Comparison of ENCODE assay signal across 23 cellular contexts in the genomic region with DNA sequence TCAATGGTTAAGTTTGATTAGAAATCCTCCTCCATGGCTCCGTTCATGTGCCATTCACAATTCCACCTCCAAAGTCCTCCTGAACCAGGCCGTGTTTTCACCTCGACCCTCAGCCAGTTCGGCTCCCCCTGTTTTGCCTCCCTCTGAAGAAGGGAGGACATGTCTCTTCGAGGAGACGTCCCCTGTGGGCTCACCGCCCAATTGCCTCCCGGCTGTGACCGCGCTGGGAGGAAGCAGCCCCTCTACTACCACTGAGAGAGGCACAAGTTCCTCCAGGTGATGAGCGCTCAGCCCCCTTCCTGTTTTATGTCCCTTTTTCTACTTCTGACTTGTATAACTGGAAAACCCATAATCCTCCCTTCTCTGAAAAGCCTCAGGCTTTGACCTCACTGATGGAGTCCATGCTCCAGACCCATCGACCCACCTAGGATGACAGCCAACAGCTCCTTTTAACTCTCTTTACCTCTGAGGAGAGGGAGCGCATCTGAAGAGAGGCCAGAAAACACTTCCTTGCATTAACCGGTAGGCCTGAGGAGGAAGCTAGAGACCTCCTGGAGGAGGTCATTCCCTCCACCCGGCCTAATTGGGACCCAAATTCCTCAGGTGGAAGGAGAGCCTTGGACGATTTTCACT. TPM values are rescaled to one million over a fixed set of nuclear protein-coding genes. Genes with fewer than 3 reads are reported as not detected.
DNase-seq lines count a peak whose midpoint lies in the region; ATAC-seq, FAIRE-seq and TF ChIP-seq lines count a peak whose summit lies in the region.
"Had no signal": no experiment of that assay in that cellular context is flagged by ENCODE, and none has a peak within 500 bp of the region (broad histone marks: within the 10 kb centered on the region; RNA-seq: fewer than 3 reads in every experiment).

No MANE protein-coding gene starts in this region.

- H4K91ac ChIP-seq in H9 (ENCODE audit: insufficient read length, low read depth, low read length) = no peak overlapping the region

- H3K79me2 ChIP-seq in H9 (ENCODE audit: insufficient read depth, low read length) = no peaks in the 10 kb centered on the region
- H3K79me2 ChIP-seq in K562 (ENCODE audit: control insufficient read depth, insufficient read depth, low read length) = peaks cover 40% of the 10 kb centered on the region; the same call in 2 of the 3 replicates
- H3K79me2 ChIP-seq in smooth muscle cell (ENCODE audit: low read depth) = no peaks in the 10 kb centered on the region

- H2BK12ac ChIP-seq in H9 (ENCODE audit: insufficient read length, low read depth, low read length) = no peak overlapping the region

- H3K4me1 ChIP-seq in H9 (ENCODE audit: insufficient read depth, low read length) = no peaks in the 10 kb centered on the region; the same call in 1 of the 2 replicates
- H3K4me1 ChIP-seq in K562 (replicated peaks in 1 of 2; ENCODE audit: control insufficient read depth in 2 of 2, insufficient read depth in 2 of 2, low read length in 2 of 2) = peaks cover 20 to 61% of the 10 kb centered on the region in 2 experiments
- H3K4me1 ChIP-seq in smooth muscle cell (ENCODE audit: low read depth) = peaks cover 13% of the 10 kb centered on the region
- H3K4me1 ChIP-seq: testis had no signal

- H3K4ac ChIP-seq in H9 (ENCODE audit: low read depth, low read length) = no peak overlapping the region

- H2AFZ ChIP-seq in H9 (ENCODE audit: low read length) = no peak overlapping the region
- H2AFZ ChIP-seq in K562 (ENCODE audit: low read depth, low read length) = peak overlapping the region; percentile 72
- H2AFZ ChIP-seq in smooth muscle cell (ENCODE audit: low read depth) = no peak overlapping the region

- peaks cover 0 to under 1% of the 10 kb centered on the region in 2 experiments; a peak in 1 of 5 replicates for H3K9me3 Mint-ChIP-seq in H9
- H3K9me3 Mint-ChIP-seq in mesothelial cell of epicardium = peaks cover under 1% of the 10 kb centered on the region
- H3K9me3 Mint-ChIP-seq: dendritic cell treated with granulocyte-macrophage colony-stimulating factor and Interleukin-4, amounts not matched to agents 40 ng/mL and 50 ng/mL, for 4 days had no signal

- TF ChIP-seq EP300 in K562 (IDR thresholded peaks at IDR 0.05; ENCODE audit: low read length) = no peak

- no peaks in the 10 kb centered on the region for H4K20me1 ChIP-seq in H9 (ENCODE audit: control insufficient read depth, insufficient read depth, insufficient read length)
- no peaks in the 10 kb centered on the region for H4K20me1 ChIP-seq in K562 (replicated peaks; ENCODE audit: control insufficient read depth, insufficient read depth, low read length)
- H4K20me1 ChIP-seq in smooth muscle cell (ENCODE audit: low read depth) = no peaks in the 10 kb centered on the region

- no peak for TF ChIP-seq POLR2A in K562 (conservative IDR thresholded peaks at IDR 0.05)

- H3K9me3 ChIP-seq in H9 (ENCODE audit: control insufficient read depth, low read depth, low read length) (no peaks in the 10 kb centered on the region), K562 (replicated peaks; ENCODE audit: control insufficient read depth, insufficient read depth, low read depth, low read length) (no peaks in the 10 kb centered on the region), smooth muscle cell (replicated peaks; ENCODE audit: low read depth) (no peaks in the 10 kb centered on the region)
- H3K9me3 ChIP-seq: testis had no signal

- H3K79me1 ChIP-seq in H9 (ENCODE audit: insufficient read depth, low read depth, low read length, poor library complexity, severe bottlenecking) = no peaks in the 10 kb centered on the region

- H3K27me3 Mint-ChIP-seq in H9 (ENCODE audit: low read depth) (no peaks in the 10 kb centered on the region), mesothelial cell of epicardium (ENCODE audit: low read depth) (no peaks in the 10 kb centered on the region)
- H3K27me3 Mint-ChIP-seq: dendritic cell treated with granulocyte-macrophage colony-stimulating factor and Interleukin-4, amounts not matched to agents 40 ng/mL and 50 ng/mL, for 4 days had no signal

- POLR2A ChIA-PET in K562 (lab: Yijun Ruan, JAX) = no interaction called here

- in situ Hi-C loops in K562 (cut with MboI) = no loop called here

- no peaks in the 10 kb centered on the region for H3K9me1 ChIP-seq in K562 (ENCODE audit: control insufficient read depth, insufficient read depth, low read length)

- ATAC-seq in K562 (peak; percentile 2; the same call in 2 of the 3 replicates), GM18873 (IDR thresholded peaks at IDR 0.05; ENCODE audit: low FRiP score, unreplicated experiment) (no peak)
- ATAC-seq: Panc1 had no signal

- no CpG with 5 or more reads among the region's 16 CpGs for WGBS in H9 (ENCODE audit: extremely low coverage, insufficient read length, low lambda C conversion rate)
- WGBS in K562 (ENCODE audit: insufficient coverage, low coverage, missing lambda C conversion rate) = 9% methylated on average over 15 of the region's 16 CpGs
- WGBS in smooth muscle cell (ENCODE audit: low lambda C conversion rate) = 55% methylated on average over 16 of the region's 16 CpGs

- H3K4me3 ChIP-seq in K562 (peak overlapping the region; percentile 12), smooth muscle cell (no peak overlapping the region)
- H3K4me3 ChIP-seq: testis had no signal

- no peak overlapping the region for H3K9ac ChIP-seq in H9 (ENCODE audit: extremely low read depth, insufficient read length, low read length)
- peak overlapping the region; percentile 58 to 88 for H3K9ac ChIP-seq in K562 (ENCODE audit: insufficient read depth in 1 of 2, low read depth in 2 of 2, low read length in 2 of 2)
- peak overlapping the region; percentile 0 for H3K9ac ChIP-seq in smooth muscle cell (ENCODE audit: low read depth)

- DNase-seq in H9 = no peak
- DNase-seq in K562 (ENCODE audit: extremely low read depth in 1 of 4, low spot score in 3 of 4) = peak in 1 of 4 experiments; percentile 42
- DNase-seq in mesothelial cell of epicardium (ENCODE audit: low spot score in 2 of 2, unreplicated experiment in 2 of 2) = no peak
- no peak for DNase-seq in smooth muscle cell (lab: John Stamatoyannopoulos, UW; ENCODE audit: unreplicated experiment)
- DNase-seq in AG20443 (ENCODE audit: low spot score) = no peak
- no peak for DNase-seq in amygdala (lab: John Stamatoyannopoulos, UW)
- DNase-seq: activated CD8-positive, alpha-beta memory T cell treated with anti-CD3 and anti-CD28 coated beads, Interleukin-2, amount 50 U/mL, for 48 hours; activated gamma-delta T cell treated with Interleukin-2 at 50 U/mL for 16 hours; DND-41; H7; kidney glomerular epithelial cell; midbrain; NCI-H1092 treated with DMSO at 0.1 percent for 48 hours; NCI-H2029 treated with DMSO at 0.1 percent for 48 hours; NCI-H345; stimulated activated CD4-positive, alpha-beta T cell treated with anti-CD3 and anti-CD28 coated beads, Interleukin-15, amount 100 ng/mL, for 24 hours; T-helper 2 cell; testis had no signal

- H3K18ac ChIP-seq in H9 (ENCODE audit: insufficient read length, low read depth, low read length) = no peak overlapping the region

- no peak overlapping the region for H4K5ac ChIP-seq in H9 (ENCODE audit: insufficient read length, low read depth, low read length)

- H3K4me2 ChIP-seq in H9 (ENCODE audit: insufficient read depth, insufficient read length, low read length) (no peak overlapping the region), K562 (ENCODE audit: insufficient read depth, low read length) (peak overlapping the region; percentile 80), smooth muscle cell (peak overlapping the region; percentile 68)

- H3K23me2 ChIP-seq in H9 (ENCODE audit: insufficient read length, low read depth, low read length, poor library complexity, severe bottlenecking) = peaks cover 3% of the 10 kb centered on the region

- H3K4me3 Mint-ChIP-seq in H9 (no peak overlapping the region), mesothelial cell of epicardium (peak overlapping the region; percentile 23)
- H3K4me3 Mint-ChIP-seq: dendritic cell treated with granulocyte-macrophage colony-stimulating factor and Interleukin-4, amounts not matched to agents 40 ng/mL and 50 ng/mL, for 4 days had no signal

- CTCF ChIA-PET in K562 (lab: Yijun Ruan, JAX; ENCODE audit: low intra/inter-chr PET ratio) = no interaction called here

- FAIRE-seq in K562 (lab: Jason Lieb, UNC) = no peak
- FAIRE-seq: bronchial epithelial cell had no signal

- H3K27me3 ChIP-seq in H9 (ENCODE audit: insufficient read depth, low read length) (no peaks in the 10 kb centered on the region), K562 (ENCODE audit: control insufficient read depth in 2 of 2, insufficient read depth in 2 of 2, low read length in 2 of 2) (no peaks in the 10 kb centered on the region), smooth muscle cell (ENCODE audit: low read depth) (no peaks in the 10 kb centered on the region)
- H3K27me3 ChIP-seq: testis had no signal

- H3K14ac ChIP-seq in H9 (ENCODE audit: insufficient read depth, low read length) = no peak overlapping the region

- no peak for TF ChIP-seq RAD21 in K562 (CRISPR knock-in tag; conservative IDR thresholded peaks at IDR 0.05 in 1 of 2, IDR thresholded peaks at IDR 0.05 in 1 of 2)

- no peak overlapping the region for H2BK15ac ChIP-seq in H9 (ENCODE audit: low read depth, low read length)

- intact Hi-C loops in K562 (cut with micrococcal nuclease) = no loop called here

- peak overlapping the region; percentile 68 to 97 (median 96); a peak in 5 of 7 replicates for H3K27ac Mint-ChIP-seq in H9
- H3K27ac Mint-ChIP-seq in mesothelial cell of epicardium = peak overlapping the region; percentile 95
- H3K27ac Mint-ChIP-seq: dendritic cell treated with granulocyte-macrophage colony-stimulating factor and Interleukin-4, amounts not matched to agents 40 ng/mL and 50 ng/mL, for 4 days had no signal

- no peak overlapping the region for H2AK5ac ChIP-seq in H9 (ENCODE audit: insufficient read length, low read length)

- H2BK120ac ChIP-seq in H9 (ENCODE audit: low read depth, low read length, poor library complexity, severe bottlenecking) = no peak overlapping the region

- H3K36me3 ChIP-seq in K562 (ENCODE audit: control insufficient read depth, insufficient read depth, low read length) (no peaks in the 10 kb centered on the region), smooth muscle cell (ENCODE audit: low read depth) (no peaks in the 10 kb centered on the region)

- H3K56ac ChIP-seq in H9 (ENCODE audit: insufficient read length, low read depth, low read length) = no peak overlapping the region

- H2BK5ac ChIP-seq in H9 (ENCODE audit: insufficient read length, low read length) = no peak overlapping the region

- H3K36me3 Mint-ChIP-seq in H9 (ENCODE audit: insufficient read depth in 1 of 3, low read depth in 3 of 3) = no peaks in the 10 kb centered on the region; a peak in 1 of 7 replicates
- H3K36me3 Mint-ChIP-seq in mesothelial cell of epicardium = peaks cover 2% of the 10 kb centered on the region

- H4K8ac ChIP-seq in H9 (replicated peaks; ENCODE audit: insufficient read length, low read depth, low read length) = no peak overlapping the region

- H3K27ac ChIP-seq in H9 (ENCODE audit: insufficient read length, low read depth, low read length) (no peak overlapping the region), K562 (ENCODE audit: extremely low read depth, low read depth, low read length) (peak overlapping the region; percentile 90), smooth muscle cell (ENCODE audit: low read depth) (peak overlapping the region; percentile 89)
- H3K27ac ChIP-seq: testis, VCaP had no signal

- TF ChIP-seq CTCF in H9 (conservative IDR thresholded peaks at IDR 0.05) (no peak), K562 (IDR thresholded peaks at IDR 0.05 in 2 of 3, conservative IDR thresholded peaks at IDR 0.05 in 1 of 3; ENCODE audit: insufficient read depth in 2 of 3, low read depth in 1 of 3, low read length in 3 of 3) (no peak), mesothelial cell of epicardium (IDR thresholded peaks at IDR 0.05; ENCODE audit: unreplicated experiment) (no peak), smooth muscle cell (IDR thresholded peaks at IDR 0.05; ENCODE audit: borderline replicate concordance, insufficient read depth, poor library complexity, severe bottlenecking) (no peak)

- no peak overlapping the region for H2BK20ac ChIP-seq in H9 (ENCODE audit: low read depth, low read length, poor library complexity, severe bottlenecking)

- no peak overlapping the region for H3T11ph ChIP-seq in H9 (ENCODE audit: low read length)

- no peak overlapping the region for H3K23ac ChIP-seq in H9 (ENCODE audit: insufficient read length, low read depth, low read length)

- no TSS peak for BruUV-seq in K562 (replicated peaks; lab: Mats Ljungman, UMichigan)

- peaks cover 46 to 58% of the 10 kb centered on the region in 2 experiments for H3K4me1 Mint-ChIP-seq in H9
- peaks cover 62% of the 10 kb centered on the region for H3K4me1 Mint-ChIP-seq in mesothelial cell of epicardium

- peaks cover 16% of the 10 kb centered on the region for H3F3A ChIP-seq in smooth muscle cell (ENCODE audit: low read depth)

RNA-seq across cellular contexts. Expression of gene DET1, which starts 4.7 kb away (rescaled TPM):
- 6.3 and 6.6 TPM in 2 replicates for total RNA-seq in H9 (2021)
- 17.4 and 23.9 TPM in 2 replicates for total RNA-seq in K562 (2011; cell fraction: chromatin; rRNA removed; ENCODE audit: low replicate concordance)
- total RNA-seq in K562 (2011; cell fraction: nucleolus; rRNA removed) = 10.8 and 11.7 TPM in 2 replicates
- total RNA-seq in K562 (2011; cell fraction: nucleoplasm; rRNA removed) = 20.8 and 25.6 TPM in 2 replicates
- total RNA-seq in K562 (2014; rRNA removed) = 4.9 and 5.3 TPM in 2 replicates
- total RNA-seq in K562 (2014; rRNA removed; fragmentation: Illumina TruSeq; extraction: Trizol) = 5.8 and 5.9 TPM in 2 replicates
- 3.7 and 5.0 TPM in 2 replicates for total RNA-seq in K562 (2015; rRNA removed; fragmentation: Illumina TruSeq; extraction: Trizol)
- 5.6 and 6.0 TPM in 2 replicates for total RNA-seq in K562 (2021)
- polyA plus RNA-seq in K562 (2011; rRNA removed) = 8.1 and 9.6 TPM in 2 replicates
- 7.7 and 9.3 TPM in 2 replicates for polyA plus RNA-seq in K562 (2011; cell fraction: cytosol; rRNA removed)
- 17.0 and 18.9 TPM in 2 replicates for polyA plus RNA-seq in K562 (2011; cell fraction: nucleus; rRNA removed)
- 5.8 and 9.3 TPM in 2 replicates for polyA plus RNA-seq in K562 (2012)
- 7.0 and 7.3 TPM in 2 replicates for polyA plus RNA-seq in K562 (2014; fragmentation: Illumina TruSeq; extraction: Trizol)
- 1 to 10 TPM; 4.2 to 6.1 TPM for polyA plus RNA-seq in K562 (2014; fragmentation: Nextera tagmentation; extraction: Ambion mirVana)
- polyA plus RNA-seq in K562 (2014; rRNA removed) = 6.9 and 7.3 TPM in 2 replicates
- 9.2 and 12.9 TPM in 2 replicates for polyA minus RNA-seq in K562 (2011; rRNA and poly(A)+ RNA removed)
- polyA minus RNA-seq in K562 (2011; cell fraction: cytosol; rRNA and poly(A)+ RNA removed) = 2.0 and 3.0 TPM in 2 replicates
- polyA minus RNA-seq in K562 (2011; cell fraction: nucleus; rRNA and poly(A)+ RNA removed) = 12.3 and 19.1 TPM in 2 replicates
- total RNA-seq in mesothelial cell of epicardium = 13.9 to 14.7 TPM (median 14.4 TPM) in 3 replicates
- 5.6 and 6.0 TPM in 2 replicates for total RNA-seq in smooth muscle cell
- polyA plus RNA-seq in smooth muscle cell = 4.3 and 6.5 TPM in 2 replicates
